8 cellular contexts compared by ENCODE assay signal in genomic region chr12:11855993-11856374, GRCh38.
DNase-seq lines count a peak whose midpoint lies in the region; ATAC-seq and TF ChIP-seq lines count a peak whose summit lies in the region.

No MANE protein-coding gene starts in this region.

- H3K4me1 Mint-ChIP-seq in nephron progenitor cell (peaks cover 37% of the 10 kb centered on the region), immature natural killer cell (peaks cover 7 to 28% of the 10 kb centered on the region in 2 donors)

- DNase-seq in NCI-H82 treated with DMSO at 0.1 percent for 48 hours (lab: John Stamatoyannopoulos, UW; ENCODE audit: unreplicated experiment): peak; percentile 31
- DNase-seq in nephron progenitor cell: no peak
- no peak for DNase-seq in immature natural killer cell
- no peak for DNase-seq in inferior parietal cortex (ENCODE audit: extremely low spot score)
- DNase-seq in activated CD4-positive, alpha-beta T cell treated with anti-CD3 and anti-CD28 coated beads, Interleukin-2, amount 50 U/mL, for 1 hour: no peak
- no peak for DNase-seq in MG63

- no peak overlapping the region for H3K4me3 ChIP-seq in MG63

- no peaks in the 10 kb centered on the region for H3K9me3 Mint-ChIP-seq in nephron progenitor cell
- no peaks in the 10 kb centered on the region for H3K9me3 Mint-ChIP-seq in immature natural killer cell

- H3K36me3 ChIP-seq in MG63: no peaks in the 10 kb centered on the region

- H3K36me3 Mint-ChIP-seq in nephron progenitor cell (ENCODE audit: low read depth) (peaks cover 51% of the 10 kb centered on the region), immature natural killer cell (peaks cover 13 to 41% (median 27%) of the 10 kb centered on the region in 3 donors)

- H3K27me3 Mint-ChIP-seq in nephron progenitor cell (ENCODE audit: low read depth, poor library complexity): peaks cover 2% of the 10 kb centered on the region
- peaks cover 0 to 2% (median 0%) of the 10 kb centered on the region in 3 donors for H3K27me3 Mint-ChIP-seq in immature natural killer cell (ENCODE audit: low read depth in 3 of 3)

- H3K4me3 Mint-ChIP-seq in nephron progenitor cell (no peak overlapping the region), immature natural killer cell (no peak overlapping the region)

- H3K27me3 ChIP-seq in MG63: no peaks in the 10 kb centered on the region

- no peak for TF ChIP-seq CTCF in nephron progenitor cell (IDR thresholded peaks at IDR 0.05)

- H3K27ac Mint-ChIP-seq in nephron progenitor cell: peak overlapping the region; percentile 14
- H3K27ac Mint-ChIP-seq in immature natural killer cell: peak overlapping the region in 2 of 6 donors; percentile 16 to 51

- ATAC-seq in GM18519 (IDR thresholded peaks at IDR 0.05; ENCODE audit: low FRiP score, unreplicated experiment) (peak; percentile 62), HG03045 (IDR thresholded peaks at IDR 0.05; ENCODE audit: unreplicated experiment) (peak; percentile 51)

- H3K9me3 ChIP-seq in MG63: no peaks in the 10 kb centered on the region
